18 cellular contexts compared by ENCODE assay signal in genomic region chr5:177984565-177985166, GRCh38. TPM values are rescaled to one million over a fixed set of nuclear protein-coding genes. Genes with fewer than 3 reads are reported as not detected.
DNase-seq lines count a peak whose midpoint lies in the region; ATAC-seq and TF ChIP-seq lines count a peak whose summit lies in the region.
"Had no signal": no experiment of that assay in that cellular context is flagged by ENCODE, and none has a peak within 500 bp of the region (broad histone marks: within the 10 kb centered on the region; RNA-seq: fewer than 3 reads in every experiment).

No MANE protein-coding gene starts in this region.

- H3K4me1 ChIP-seq in A673 (ENCODE audit: insufficient read depth, low read length, poor library complexity, severe bottlenecking) = no peaks in the 10 kb centered on the region
- H3K4me1 ChIP-seq in iPS-20b (ENCODE audit: insufficient read depth, low read length) = no peaks in the 10 kb centered on the region
- no peaks in the 10 kb centered on the region for H3K4me1 ChIP-seq in mesendoderm (ENCODE audit: control insufficient read depth, low read depth, low read length)

- no peaks in the 10 kb centered on the region for H3K79me2 ChIP-seq in mesendoderm (ENCODE audit: control insufficient read depth, insufficient read depth, low read length)

- no peak overlapping the region for H3K18ac ChIP-seq in mesendoderm (ENCODE audit: low read length)

- ATAC-seq in GM21723 (IDR thresholded peaks at IDR 0.05; ENCODE audit: unreplicated experiment) = no peak

- H3K4me1 Mint-ChIP-seq in activated naive CD8-positive, alpha-beta T cell (ENCODE audit: low read depth) = peaks cover 14% of the 10 kb centered on the region

- H3K36me3 ChIP-seq in A673 (ENCODE audit: insufficient read depth, low read length, poor library complexity, severe bottlenecking) (no peaks in the 10 kb centered on the region), iPS-20b (ENCODE audit: insufficient read depth, low read depth, low read length) (no peaks in the 10 kb centered on the region), mesendoderm (ENCODE audit: control insufficient read depth, insufficient read depth, low read length) (no peaks in the 10 kb centered on the region)

- POLR2A ChIA-PET in A673 (lab: Charles Lee; ENCODE audit: low non-redundant PET) = no interaction called here

- WGBS in mesendoderm (ENCODE audit: extremely low coverage, insufficient coverage, low lambda C conversion rate) = no CpG with 5 or more reads among the region's 46 CpGs

- no peak overlapping the region for H2AK5ac ChIP-seq in mesendoderm (ENCODE audit: low read length)

- no peak overlapping the region for H3K27ac ChIP-seq in A673 (ENCODE audit: low read depth, low read length, poor library complexity, severe bottlenecking)
- H3K27ac ChIP-seq in iPS-20b (ENCODE audit: low read length) = no peak overlapping the region
- H3K27ac ChIP-seq in mesendoderm (ENCODE audit: low read depth, low read length) = no peak overlapping the region
- H3K27ac ChIP-seq: coronary artery, VCaP had no signal

- intact Hi-C loops in A673 (cut with micrococcal nuclease; ENCODE audit: unreplicated experiment) = no loop called here

- no peak overlapping the region for H2BK120ac ChIP-seq in mesendoderm (ENCODE audit: low read depth, low read length)

- no peak overlapping the region for H3K4me2 ChIP-seq in mesendoderm (ENCODE audit: low read length)

- no TSS peak for BruUV-seq in A673 (replicated peaks; lab: Mats Ljungman, UMichigan)

- H3K79me1 ChIP-seq in mesendoderm (ENCODE audit: low read length) = no peaks in the 10 kb centered on the region

- H3K56ac ChIP-seq in mesendoderm (ENCODE audit: low read length) = no peak overlapping the region

- H3K27ac Mint-ChIP-seq in activated naive CD8-positive, alpha-beta T cell = no peak overlapping the region
- H3K27ac Mint-ChIP-seq: memory B cell had no signal

- H3K36me3 Mint-ChIP-seq in activated naive CD8-positive, alpha-beta T cell = no peaks in the 10 kb centered on the region
- H3K36me3 Mint-ChIP-seq: memory B cell had no signal

- H2BK5ac ChIP-seq in mesendoderm (ENCODE audit: low read length) = no peak overlapping the region

- peaks cover 21% of the 10 kb centered on the region for H3K27me3 Mint-ChIP-seq in activated naive CD8-positive, alpha-beta T cell

- no peaks in the 10 kb centered on the region for H3K9me3 Mint-ChIP-seq in activated naive CD8-positive, alpha-beta T cell (ENCODE audit: low read depth)
- H3K9me3 Mint-ChIP-seq: memory B cell had no signal

- TF ChIP-seq CTCF in A673 (conservative IDR thresholded peaks at IDR 0.05; ENCODE audit: low read depth, low read length) = no peak

- H3K4me3 ChIP-seq in A673 (ENCODE audit: low read depth, low read length, poor library complexity, severe bottlenecking) = no peak overlapping the region
- H3K4me3 ChIP-seq in iPS-20b (ENCODE audit: low read length) = peak overlapping the region; percentile 45; the same call in 1 of the 2 replicates
- H3K4me3 ChIP-seq in mesendoderm (ENCODE audit: low read length) = no peak overlapping the region
- H3K4me3 ChIP-seq: coronary artery had no signal

- no peak overlapping the region for H3K4ac ChIP-seq in mesendoderm (ENCODE audit: low read depth, low read length)

- no peak overlapping the region for H3K9ac ChIP-seq in iPS-20b (ENCODE audit: low read depth, low read length)
- H3K9ac ChIP-seq in mesendoderm (ENCODE audit: low read length) = no peak overlapping the region

- H3K9me3 ChIP-seq in A673 (ENCODE audit: low read depth, low read length, poor library complexity, severe bottlenecking) (no peaks in the 10 kb centered on the region), iPS-20b (ENCODE audit: insufficient read depth, low read depth, low read length) (no peaks in the 10 kb centered on the region)

- no peak overlapping the region for H3K23ac ChIP-seq in mesendoderm (ENCODE audit: low read length)

- H4K8ac ChIP-seq in mesendoderm (ENCODE audit: low read depth, low read length) = no peak overlapping the region

- no peak overlapping the region for H4K5ac ChIP-seq in mesendoderm (ENCODE audit: low read length)

- H3K27me3 ChIP-seq in A673 (replicated peaks; ENCODE audit: insufficient read depth, low read depth, low read length, poor library complexity) (peaks cover 46% of the 10 kb centered on the region), iPS-20b (ENCODE audit: insufficient read depth, low read length) (peaks cover 46% of the 10 kb centered on the region; the same call in 1 of the 2 replicates), mesendoderm (ENCODE audit: insufficient read depth, low read length, poor library complexity) (no peaks in the 10 kb centered on the region)

- H2BK15ac ChIP-seq in mesendoderm (replicated peaks; ENCODE audit: low read depth) = no peak overlapping the region

- DNase-seq in A673 (ENCODE audit: low spot score) (peak; percentile 3), EH (ENCODE audit: low read depth) (peak; percentile 16), mesendoderm (no peak), NCI-H2107 (lab: John Stamatoyannopoulos, UW) (no peak), SHP77 treated with DMSO at 0.1 percent for 48 hours (lab: John Stamatoyannopoulos, UW) (no peak)
- DNase-seq: amygdala, HCEC 1CT, NCI-H1105, NCI-H446, occipital lobe, small intestine had no signal

- H3K4me3 Mint-ChIP-seq in activated naive CD8-positive, alpha-beta T cell = peak overlapping the region; percentile 73
- H3K4me3 Mint-ChIP-seq: memory B cell had no signal

- CTCF ChIA-PET in A673 (lab: Charles Lee) = no interaction called here

RNA-seq across cellular contexts. Expression of gene PROP1, which starts 11.4 kb away (rescaled TPM):
- total RNA-seq in A673 (2021) = not detected in 2 replicates
- polyA plus RNA-seq in mesendoderm (2013, experiment 1 of 2) = 0.04 TPM
- not detected for polyA plus RNA-seq in mesendoderm (2013, experiment 2 of 2)
- total RNA-seq: occipital lobe had no signal
- polyA plus RNA-seq: BJ, small intestine had no signal

Comparison
In these comparisons a context has a peak if more than half of its experiments do, and no peak if none do; other contexts are left out.
1. DNase-seq: peak in A673 (single experiment) and EH (single experiment); none in mesendoderm (single experiment), NCI-H2107 (single experiment) and SHP77 treated with DMSO at 0.1 percent for 48 hours (single experiment).